Comparison of ENCODE assay signal across 8 cellular contexts in genomic region chr5:100614308-100614707, GRCh38.
"Had no signal": no experiment of that assay in that cellular context is flagged by ENCODE, and none has a peak within 500 bp of the region (broad histone marks: within the 10 kb centered on the region; RNA-seq: fewer than 3 reads in every experiment).

No MANE protein-coding gene starts in this region.

- DNase-seq: GDM1, GF-D8 had no signal

- H3K4me3 ChIP-seq: GM12878 had no signal

- FAIRE-seq: G401.6, GM12878, GM12891, GM12892, GM18507, GM19239 had no signal

- ATAC-seq: GM12878 had no signal
